9 cellular contexts compared by ENCODE assay signal in genomic region chr1:6001992-6002576, GRCh38. TPM values are rescaled to one million over a fixed set of nuclear protein-coding genes. Genes with fewer than 3 reads are reported as not detected.
DNase-seq lines count a peak whose midpoint lies in the region; ATAC-seq and TF ChIP-seq lines count a peak whose summit lies in the region.
"Had no signal": no experiment of that assay in that cellular context is flagged by ENCODE, and none has a peak within 500 bp of the region (broad histone marks: within the 10 kb centered on the region; RNA-seq: fewer than 3 reads in every experiment).

No MANE protein-coding gene starts in this region.

- H3K4me1 Mint-ChIP-seq in chondrocyte (ENCODE audit: low read depth) = no peaks in the 10 kb centered on the region

- no peak overlapping the region for H3K27ac Mint-ChIP-seq in chondrocyte (ENCODE audit: unreplicated experiment)

- DNase-seq in DMS 273 (lab: John Stamatoyannopoulos, UW; ENCODE audit: unreplicated experiment) (peak; percentile 72), DMS 273 treated with DMSO at 0.1 percent for 48 hours (lab: John Stamatoyannopoulos, UW) (no peak), NCI-H2171 treated with DMSO at 0.1 percent for 48 hours (lab: John Stamatoyannopoulos, UW) (peak; percentile 76), chondrocyte (ENCODE audit: low spot score) (peak; percentile 80), sciatic nerve (ENCODE audit: low spot score) (peak; percentile 53), activated gamma-delta T cell treated with Interleukin-2 at 50 U/mL for 16 hours (no peak)
- DNase-seq: stimulated activated CD4-positive, alpha-beta T cell treated with anti-CD3 and anti-CD28 coated beads, Interleukin-1b, Interleukin-23, amount 100 ng/mL, for 48 hours had no signal

- intact Hi-C loops in sciatic nerve (cut with DNase I) = no loop called here

- no peak for TF ChIP-seq CTCF in chondrocyte (IDR thresholded peaks at IDR 0.05)

- no peak for ATAC-seq in sciatic nerve
- ATAC-seq in GM21390 (IDR thresholded peaks at IDR 0.05; ENCODE audit: unreplicated experiment) = no peak
- ATAC-seq in GM21447 (IDR thresholded peaks at IDR 0.05; ENCODE audit: unreplicated experiment) = no peak

- no peaks in the 10 kb centered on the region for H3K9me3 Mint-ChIP-seq in chondrocyte (ENCODE audit: low read depth)

- peaks cover 16% of the 10 kb centered on the region for H3K27me3 Mint-ChIP-seq in chondrocyte (ENCODE audit: low read depth)

- H3K36me3 Mint-ChIP-seq in chondrocyte (ENCODE audit: low read depth) = no peaks in the 10 kb centered on the region

- no peak overlapping the region for H3K4me3 Mint-ChIP-seq in chondrocyte (ENCODE audit: unreplicated experiment)

RNA-seq across cellular contexts. Expression of gene NPHP4, which starts 9.9 kb away (rescaled TPM):
- total RNA-seq in chondrocyte (7.6 to 11.9 TPM (median 8.7 TPM) in 3 replicates), sciatic nerve (18.0 TPM)

RNA-seq across cellular contexts. Expression of gene KCNAB2, which starts 43.6 kb away (rescaled TPM):
- total RNA-seq in chondrocyte (4.2 to 7.3 TPM (median 5.2 TPM) in 3 replicates), sciatic nerve (20.1 TPM)

Comparison
In these comparisons a context has a peak if more than half of its experiments do, and no peak if none do; other contexts are left out.
1. DNase-seq: peak in DMS 273 (single experiment), NCI-H2171 treated with DMSO at 0.1 percent for 48 hours (single experiment), chondrocyte (single experiment) and sciatic nerve (single experiment); none in DMS 273 treated with DMSO at 0.1 percent for 48 hours (single experiment) and activated gamma-delta T cell treated with Interleukin-2 at 50 U/mL for 16 hours (single experiment).